ENCODE assay signal across 20 cellular contexts in genomic region chr3:39273119-39273518, GRCh38. TPM values are rescaled to one million over a fixed set of nuclear protein-coding genes. Genes with fewer than 3 reads are reported as not detected.
A peak's percentile ranks its signal among the peaks of the same experiment; 100 is the strongest.
DNase-seq lines count a peak whose midpoint lies in the region; ATAC-seq, FAIRE-seq and TF ChIP-seq lines count a peak whose summit lies in the region.
"Had no signal": no experiment of that assay in that cellular context is flagged by ENCODE, and none has a peak within 500 bp of the region (broad histone marks: within the 10 kb centered on the region; RNA-seq: fewer than 3 reads in every experiment).

No MANE protein-coding gene starts in this region.

- dilution Hi-C loops in endothelial cell of umbilical vein (cut with MboI; ENCODE audit: extremely low pct_ligation_motif_present, low sequenced_read_pairs) = no loop called here

- H3K36me3 Mint-ChIP-seq in GM23338 (ENCODE audit: low read depth) (no peaks in the 10 kb centered on the region), osteocyte (ENCODE audit: unreplicated experiment) (no peaks in the 10 kb centered on the region)
- H3K36me3 Mint-ChIP-seq: activated naive CD8-positive, alpha-beta T cell; CD4-positive, CD25-positive, alpha-beta regulatory T cell had no signal

- H3K4me3 Mint-ChIP-seq in GM23338 = no peak overlapping the region
- no peak overlapping the region for H3K4me3 Mint-ChIP-seq in osteocyte (ENCODE audit: unreplicated experiment)
- H3K4me3 Mint-ChIP-seq: activated naive CD8-positive, alpha-beta T cell; CD4-positive, CD25-positive, alpha-beta regulatory T cell; nephron progenitor cell; stimulated activated naive CD8-positive, alpha-beta T cell treated with anti-CD3 and anti-CD28 coated beads, Interleukin-15, Interleukin-2, amounts not matched to agents 100 ng/mL and 50 ng/mL, for 24 hours; T-helper 2 cell treated with Interferon-gamma antibody and Interleukin-4, amounts not matched to agents 5 μg/mL and 100 μg/mL, for 36 hours had no signal

- no peaks in the 10 kb centered on the region for H3K36me3 ChIP-seq in GM23338 (ENCODE audit: insufficient read depth)
- no peaks in the 10 kb centered on the region for H3K36me3 ChIP-seq in PC-3 (ENCODE audit: low read depth, low read length)
- H3K36me3 ChIP-seq in endothelial cell of umbilical vein (ENCODE audit: control insufficient read depth in 2 of 2, extremely low read depth in 1 of 2, insufficient read depth in 2 of 2, low read length in 2 of 2) = no peaks in the 10 kb centered on the region
- H3K36me3 ChIP-seq: upper lobe of left lung had no signal

- H3K9me1 ChIP-seq in endothelial cell of umbilical vein (replicated peaks; ENCODE audit: control insufficient read depth, extremely low read depth, insufficient read depth, low read length) = no peaks in the 10 kb centered on the region

- DNase-seq in GM23338 (ENCODE audit: low spot score) = peak; percentile 50
- DNase-seq in PC-3 = no peak
- no peak for DNase-seq in endothelial cell of umbilical vein (ENCODE audit: low read depth, low spot score)
- DNase-seq in osteocyte (ENCODE audit: extremely low spot score, unreplicated experiment) = no peak
- DNase-seq: activated T-cell treated with anti-CD3 and anti-CD28 coated beads for 4 hours; CD4-positive, CD25-positive, alpha-beta regulatory T cell; DMS79 treated with DMSO at 0.1 percent for 48 hours; mammary epithelial cell; NCI-H1436 treated with DMSO at 0.1 percent for 48 hours; nephron progenitor cell; SHP77 treated with DMSO at 0.1 percent for 48 hours; upper lobe of left lung had no signal

- H3K4me1 Mint-ChIP-seq in GM23338 (peaks cover 3% of the 10 kb centered on the region; the same call in 2 of the 3 replicates), osteocyte (ENCODE audit: unreplicated experiment) (no peaks in the 10 kb centered on the region)

- no peak overlapping the region for H3K27ac Mint-ChIP-seq in GM23338
- no peak overlapping the region for H3K27ac Mint-ChIP-seq in osteocyte (ENCODE audit: unreplicated experiment)
- H3K27ac Mint-ChIP-seq: activated naive CD8-positive, alpha-beta T cell; CD4-positive, CD25-positive, alpha-beta regulatory T cell; T-helper 2 cell treated with Interferon-gamma antibody and Interleukin-4, amounts not matched to agents 5 μg/mL and 100 μg/mL, for 36 hours had no signal

- H3K9ac ChIP-seq in PC-3 (ENCODE audit: low read length) = no peak overlapping the region
- H3K9ac ChIP-seq in endothelial cell of umbilical vein (replicated peaks; ENCODE audit: extremely low read depth, insufficient read depth, low read length) = no peak overlapping the region

- H3K27ac ChIP-seq in GM23338 (ENCODE audit: low read depth) (no peak overlapping the region), PC-3 (ENCODE audit: low read length) (no peak overlapping the region), endothelial cell of umbilical vein (ENCODE audit: insufficient read depth, low read depth, low read length) (no peak overlapping the region)

- no peak for FAIRE-seq in endothelial cell of umbilical vein (lab: Jason Lieb, UNC)
- FAIRE-seq: bronchial epithelial cell, endometrium had no signal

- POLR2A ChIA-PET in PC-3 (lab: Charles Lee; ENCODE audit: unreplicated experiment) (no interaction called here), endothelial cell of umbilical vein (lab: Charles Lee) (no interaction called here)

- no peaks in the 10 kb centered on the region for H3K79me2 ChIP-seq in GM23338 (replicated peaks; ENCODE audit: insufficient read depth)
- H3K79me2 ChIP-seq in PC-3 (ENCODE audit: low read length) = no peaks in the 10 kb centered on the region
- H3K79me2 ChIP-seq in endothelial cell of umbilical vein (ENCODE audit: control insufficient read depth, insufficient read depth, low read length) = no peaks in the 10 kb centered on the region

- H3K4me3 ChIP-seq in GM23338 (no peak overlapping the region), PC-3 (ENCODE audit: low read length) (no peak overlapping the region), endothelial cell of umbilical vein (replicated peaks in 1 of 3; ENCODE audit: insufficient read depth in 1 of 3, low read depth in 1 of 3, low read length in 3 of 3) (no peak overlapping the region)
- H3K4me3 ChIP-seq: upper lobe of left lung had no signal

- BruUV-seq in PC-3 (replicated peaks; lab: Mats Ljungman, UMichigan) (no TSS peak), endothelial cell of umbilical vein (replicated peaks; lab: Mats Ljungman, UMichigan) (no TSS peak)

- H4K20me1 ChIP-seq in GM23338 (replicated peaks; ENCODE audit: insufficient read depth) (no peaks in the 10 kb centered on the region), PC-3 (ENCODE audit: low read length) (no peaks in the 10 kb centered on the region), endothelial cell of umbilical vein (replicated peaks; ENCODE audit: control insufficient read depth, extremely low read depth, insufficient read depth, low read length) (no peaks in the 10 kb centered on the region)

- H3K9me3 ChIP-seq in PC-3 (ENCODE audit: low read length) = no peaks in the 10 kb centered on the region
- no peaks in the 10 kb centered on the region for H3K9me3 ChIP-seq in endothelial cell of umbilical vein (replicated peaks; ENCODE audit: control insufficient read depth, insufficient read depth, low read length)
- H3K9me3 ChIP-seq: upper lobe of left lung had no signal

- no peaks in the 10 kb centered on the region for H3K27me3 ChIP-seq in GM23338 (ENCODE audit: insufficient read depth)
- H3K27me3 ChIP-seq in PC-3 (ENCODE audit: low read length) = peaks cover 60% of the 10 kb centered on the region
- H3K27me3 ChIP-seq in endothelial cell of umbilical vein (ENCODE audit: control insufficient read depth in 2 of 2, insufficient read depth in 2 of 2, low read length in 2 of 2) = peaks cover 8 to 10% of the 10 kb centered on the region in 2 experiments
- H3K27me3 ChIP-seq: upper lobe of left lung had no signal

- no peaks in the 10 kb centered on the region; the same call in 1 of the 2 replicates for H3K4me1 ChIP-seq in GM23338 (ENCODE audit: insufficient read depth)
- no peaks in the 10 kb centered on the region for H3K4me1 ChIP-seq in PC-3 (ENCODE audit: insufficient read depth, low read length)
- H3K4me1 ChIP-seq in endothelial cell of umbilical vein (ENCODE audit: control insufficient read depth, extremely low read depth, insufficient read depth, low read length) = no peaks in the 10 kb centered on the region

- H3K9me2 ChIP-seq in GM23338 (ENCODE audit: insufficient read depth) = no peaks in the 10 kb centered on the region
- no peaks in the 10 kb centered on the region for H3K9me2 ChIP-seq in PC-3 (replicated peaks; ENCODE audit: low read length)

- H3K27me3 Mint-ChIP-seq in GM23338 (ENCODE audit: insufficient read depth, low read depth, poor library complexity) (peaks cover 7% of the 10 kb centered on the region), osteocyte (ENCODE audit: unreplicated experiment) (peaks cover 28% of the 10 kb centered on the region)
- H3K27me3 Mint-ChIP-seq: CD4-positive, CD25-positive, alpha-beta regulatory T cell had no signal

- TF ChIP-seq CTCF in GM23338 (conservative IDR thresholded peaks at IDR 0.05; ENCODE audit: low read depth in 2 of 2) (peak; percentile 40), PC-3 (conservative IDR thresholded peaks at IDR 0.05; ENCODE audit: low read depth, low read length) (peak; percentile 39; the same call in 1 of the 2 replicates), endothelial cell of umbilical vein (IDR thresholded peaks at IDR 0.05; ENCODE audit: extremely low read depth in 1 of 2, insufficient read depth in 1 of 2, low read depth in 1 of 2, low read length in 2 of 2) (peak; percentile 15 to 25), osteocyte (IDR thresholded peaks at IDR 0.05) (peak; percentile 10)

- ATAC-seq in GM23338 (peak; percentile 63), PC-3 (no peak), HG03045 (IDR thresholded peaks at IDR 0.05; ENCODE audit: unreplicated experiment) (no peak), GM21723 (IDR thresholded peaks at IDR 0.05; ENCODE audit: unreplicated experiment) (no peak), GM18909 (IDR thresholded peaks at IDR 0.05; ENCODE audit: poor library complexity, unreplicated experiment) (no peak)

- intact Hi-C loops in PC-3 (cut with micrococcal nuclease) = no loop called here
- intact Hi-C loops in endothelial cell of umbilical vein (cut with micrococcal nuclease) = no loop called here

- CTCF ChIA-PET in PC-3 (lab: Charles Lee) (no interaction called here), endothelial cell of umbilical vein (lab: Charles Lee) (interaction anchor here (1.7 kb wide), 1 partner anchor 15 kb away, joined by 10 read pairs; no protein-coding TSS in a partner anchor)

- no peak for TF ChIP-seq POLR2A in endothelial cell of umbilical vein (IDR thresholded peaks at IDR 0.05; ENCODE audit: low read depth, low read length)

- H3K4me2 ChIP-seq in GM23338 (no peak overlapping the region), PC-3 (ENCODE audit: low read length) (no peak overlapping the region), endothelial cell of umbilical vein (ENCODE audit: insufficient read depth, low read length) (no peak overlapping the region)

- H3K9me3 Mint-ChIP-seq in GM23338 (no peaks in the 10 kb centered on the region), osteocyte (ENCODE audit: unreplicated experiment) (no peaks in the 10 kb centered on the region)
- H3K9me3 Mint-ChIP-seq: CD4-positive, CD25-positive, alpha-beta regulatory T cell; nephron progenitor cell; stimulated activated naive CD8-positive, alpha-beta T cell treated with anti-CD3 and anti-CD28 coated beads, Interleukin-15, Interleukin-2, amounts not matched to agents 100 ng/mL and 50 ng/mL, for 24 hours; T-helper 2 cell treated with Interferon-gamma antibody and Interleukin-4, amounts not matched to agents 5 μg/mL and 100 μg/mL, for 36 hours had no signal

- H2AFZ ChIP-seq in GM23338 (peak overlapping the region; percentile 66; the same call in 1 of the 2 replicates), PC-3 (ENCODE audit: low read length) (no peak overlapping the region), endothelial cell of umbilical vein (ENCODE audit: low read depth, low read length) (no peak overlapping the region)

- H3F3A ChIP-seq in GM23338 (replicated peaks; ENCODE audit: low read depth) (no peaks in the 10 kb centered on the region), PC-3 (ENCODE audit: low read length, unreplicated experiment) (no peaks in the 10 kb centered on the region)

RNA-seq across cellular contexts. Expression of gene CX3CR1, which starts 6.7 kb away (rescaled TPM):
- 0.24 TPM in 1 of 2 replicates, not detected in the other for total RNA-seq in GM23338 (2014; rRNA removed; shearing (Covaris generic))
- polyA plus RNA-seq in GM23338 (2016; fragmentation: Nextera tagmentation; extraction: Ambion mirVana) = 0.42 TPM in 1 of 2 replicates, not detected in the other
- not detected in 2 replicates for total RNA-seq in PC-3 (2014; rRNA removed)
- total RNA-seq in endothelial cell of umbilical vein = not detected in 2 replicates
- polyA plus RNA-seq in endothelial cell of umbilical vein = not detected in 2 replicates
- polyA plus RNA-seq in endothelial cell of umbilical vein (2011; cell fraction: cytosol; rRNA removed) = not detected in 2 replicates
- polyA plus RNA-seq in endothelial cell of umbilical vein (2011; cell fraction: nucleus; rRNA removed) = not detected in 2 replicates
- not detected in 2 replicates for polyA plus RNA-seq in endothelial cell of umbilical vein (2012)
- not detected in 2 replicates for polyA minus RNA-seq in endothelial cell of umbilical vein
- polyA minus RNA-seq in endothelial cell of umbilical vein (2011; cell fraction: cytosol; rRNA and poly(A)+ RNA removed) = not detected
- not detected in 2 replicates for polyA minus RNA-seq in endothelial cell of umbilical vein (2011; cell fraction: nucleus; rRNA and poly(A)+ RNA removed)
- not detected in 2 replicates for total RNA-seq in osteocyte
- total RNA-seq: bronchial epithelial cell, mammary epithelial cell had no signal
- polyA plus RNA-seq: mammary epithelial cell had no signal

RNA-seq across cellular contexts. Expression of gene CCR8, which starts 56.4 kb away (rescaled TPM):
- not detected in 2 replicates for total RNA-seq in GM23338 (2014; rRNA removed; shearing (Covaris generic))
- polyA plus RNA-seq in GM23338 (2016; fragmentation: Nextera tagmentation; extraction: Ambion mirVana) (0.23 and 0.55 TPM in 2 replicates), endothelial cell of umbilical vein (not detected in 2 replicates)
- total RNA-seq in PC-3 (2014; rRNA removed) (not detected in 2 replicates), endothelial cell of umbilical vein (not detected in 2 replicates), osteocyte (not detected in 2 replicates)
- not detected in 2 replicates for polyA plus RNA-seq in endothelial cell of umbilical vein (2011; cell fraction: cytosol; rRNA removed)
- not detected in 2 replicates for polyA plus RNA-seq in endothelial cell of umbilical vein (2011; cell fraction: nucleus; rRNA removed)
- polyA plus RNA-seq in endothelial cell of umbilical vein (2012) = not detected in 2 replicates
- not detected in 2 replicates for polyA minus RNA-seq in endothelial cell of umbilical vein
- not detected for polyA minus RNA-seq in endothelial cell of umbilical vein (2011; cell fraction: cytosol; rRNA and poly(A)+ RNA removed)
- polyA minus RNA-seq in endothelial cell of umbilical vein (2011; cell fraction: nucleus; rRNA and poly(A)+ RNA removed) = not detected in 2 replicates
- total RNA-seq: bronchial epithelial cell, mammary epithelial cell, upper lobe of left lung had no signal
- polyA plus RNA-seq: mammary epithelial cell had no signal
